In the genomic region with DNA sequence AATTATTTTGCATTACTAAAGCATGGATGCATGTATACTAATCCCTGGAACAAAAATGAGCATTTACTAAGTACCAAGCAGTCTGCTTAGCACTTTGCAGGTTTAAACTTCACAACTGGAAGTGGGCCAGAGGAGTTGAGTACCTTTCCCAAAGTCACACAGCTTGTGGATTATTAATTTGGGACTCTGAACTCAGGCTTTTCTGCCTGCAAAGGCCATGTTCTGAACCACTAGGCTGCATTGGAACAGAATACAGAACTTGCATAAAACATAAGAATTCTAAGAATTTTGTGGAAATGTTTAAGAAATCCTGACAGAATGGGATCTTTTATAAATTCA, we compare ENCODE assay signal across 19 cellular contexts.
DNase-seq lines count a peak whose midpoint lies in the region; ATAC-seq and TF ChIP-seq lines count a peak whose summit lies in the region.
"Had no signal": no experiment of that assay in that cellular context is flagged by ENCODE, and none has a peak within 500 bp of the region (broad histone marks: within the 10 kb centered on the region; RNA-seq: fewer than 3 reads in every experiment).

No MANE protein-coding gene starts in this region.

- no peaks in the 10 kb centered on the region for H3K9me3 ChIP-seq in Loucy (ENCODE audit: insufficient read depth, low read depth, low read length)
- no peaks in the 10 kb centered on the region for H3K9me3 ChIP-seq in thyroid gland
- H3K9me3 ChIP-seq: ascending aorta had no signal

- H3K27me3 Mint-ChIP-seq in activated CD4-positive, alpha-beta T cell treated with anti-CD3 and anti-CD28 coated beads, Interleukin-2, amount 10 ng/mL, durations not matched to agents 7 days and 5 days, result no peaks in the 10 kb centered on the region
- H3K27me3 Mint-ChIP-seq in activated naive CD8-positive, alpha-beta T cell treated with anti-CD3 and anti-CD28 coated beads for 36 hours, result no peaks in the 10 kb centered on the region
- H3K27me3 Mint-ChIP-seq in natural killer cell treated with Interleukin-12 subunit alpha and Interleukin-12 subunit beta and Interleukin-15 and Interleukin-18, amount 100 ng/mL, for 72 hours, result no peaks in the 10 kb centered on the region

- intact Hi-C loops in thyroid gland (cut with DNase I), result no loop called here

- no peak for TF ChIP-seq POLR2A in thyroid gland (IDR thresholded peaks at IDR 0.05)

- H3K9me3 Mint-ChIP-seq in activated CD4-positive, alpha-beta T cell treated with anti-CD3 and anti-CD28 coated beads, Interleukin-2, amount 10 ng/mL, durations not matched to agents 7 days and 5 days, result no peaks in the 10 kb centered on the region
- H3K9me3 Mint-ChIP-seq in activated naive CD8-positive, alpha-beta T cell treated with anti-CD3 and anti-CD28 coated beads for 36 hours, result no peaks in the 10 kb centered on the region
- H3K9me3 Mint-ChIP-seq in natural killer cell treated with Interleukin-12 subunit alpha and Interleukin-12 subunit beta and Interleukin-15 and Interleukin-18, amount 100 ng/mL, for 72 hours, result no peaks in the 10 kb centered on the region
- H3K9me3 Mint-ChIP-seq: endodermal cell, HFFc6 had no signal

- POLR2A ChIA-PET in activated CD4-positive, alpha-beta T cell treated with anti-CD3 and anti-CD28 coated beads, Interleukin-2, amount 10 ng/mL, durations not matched to agents 7 days and 5 days (lab: Charles Lee), result no interaction called here

- no peak for ATAC-seq in natural killer cell treated with Interleukin-12 subunit alpha and Interleukin-12 subunit beta and Interleukin-15 and Interleukin-18, amount 100 ng/mL, for 72 hours
- ATAC-seq in HG02840 (IDR thresholded peaks at IDR 0.05; ENCODE audit: low FRiP score, unreplicated experiment) (no peak), GM18502 (IDR thresholded peaks at IDR 0.05; ENCODE audit: poor library complexity, unreplicated experiment) (no peak)

- DNase-seq in activated CD4-positive, alpha-beta T cell treated with anti-CD3 and anti-CD28 coated beads, Interleukin-2, amount 10 ng/mL, durations not matched to agents 7 days and 5 days, result no peak
- DNase-seq in activated CD4-positive, alpha-beta T cell treated with anti-CD3 and anti-CD28 coated beads for 48 hours, result no peak
- DNase-seq in activated naive CD8-positive, alpha-beta T cell treated with anti-CD3 and anti-CD28 coated beads for 36 hours, result no peak
- no peak for DNase-seq in natural killer cell treated with Interleukin-12 subunit alpha and Interleukin-12 subunit beta and Interleukin-15 and Interleukin-18, amount 100 ng/mL, for 72 hours (ENCODE audit: low spot score)
- DNase-seq in thyroid gland, result no peak
- DNase-seq: activated CD4-positive, CD25-positive, alpha-beta regulatory T cell treated with anti-CD3 and anti-CD28 coated beads, Interleukin-2, amount 50 U/mL, for 72 hours; DND-41; endodermal cell; Kasumi-1; NCI-H1105; NCI-H524 treated with DMSO at 0.1 percent for 48 hours; SHP77; T1000 had no signal

- H3K9me2 ChIP-seq in Loucy (replicated peaks; ENCODE audit: low read depth, low read length), result no peaks in the 10 kb centered on the region

- no peak overlapping the region for H3K9ac ChIP-seq in Loucy (ENCODE audit: low read depth, low read length, poor library complexity, severe bottlenecking)
- H3K9ac ChIP-seq: parathyroid adenoma had no signal

- H3F3A ChIP-seq in Loucy (ENCODE audit: low read depth), result peaks cover 27% of the 10 kb centered on the region

- no peak overlapping the region for H3K27ac ChIP-seq in thyroid gland
- H3K27ac ChIP-seq: ascending aorta, parathyroid adenoma had no signal

- H3K79me2 ChIP-seq in Loucy (ENCODE audit: insufficient read depth, low read length), result peaks cover 56% of the 10 kb centered on the region
- H3K79me2 ChIP-seq: parathyroid adenoma had no signal

- no peak overlapping the region for H2AFZ ChIP-seq in Loucy (ENCODE audit: low read length)
- H2AFZ ChIP-seq: parathyroid adenoma had no signal

- H3K27me3 ChIP-seq in Loucy (ENCODE audit: insufficient read depth, low read length, poor library complexity, severe bottlenecking) (no peaks in the 10 kb centered on the region), thyroid gland (no peaks in the 10 kb centered on the region)
- H3K27me3 ChIP-seq: ascending aorta had no signal

- H3K4me2 ChIP-seq in Loucy (ENCODE audit: low read depth, low read length, poor library complexity, severe bottlenecking), result peak overlapping the region; percentile 88

- CTCF ChIA-PET in activated CD4-positive, alpha-beta T cell treated with anti-CD3 and anti-CD28 coated beads, Interleukin-2, amount 10 ng/mL, durations not matched to agents 7 days and 5 days (lab: Charles Lee), result interaction anchor here (0.6 to 2.5 kb wide), 5 partner anchors 11 to 186 kb away, joined by 3 to 7 read pairs (median 5); partner anchors contain the start of genes AMIGO2 and PCED1B

- H3K4me1 ChIP-seq in Loucy (ENCODE audit: insufficient read depth, low read length, poor library complexity, severe bottlenecking) (peaks cover 79% of the 10 kb centered on the region), thyroid gland (no peaks in the 10 kb centered on the region)
- H3K4me1 ChIP-seq: ascending aorta, parathyroid adenoma had no signal

- no peak for TF ChIP-seq CTCF in Loucy (conservative IDR thresholded peaks at IDR 0.05; ENCODE audit: low read length)
- TF ChIP-seq CTCF in thyroid gland (IDR thresholded peaks at IDR 0.05), result no peak

- H3K36me3 Mint-ChIP-seq in activated CD4-positive, alpha-beta T cell treated with anti-CD3 and anti-CD28 coated beads, Interleukin-2, amount 10 ng/mL, durations not matched to agents 7 days and 5 days (ENCODE audit: low read depth), result peaks cover 75% of the 10 kb centered on the region
- H3K36me3 Mint-ChIP-seq in activated naive CD8-positive, alpha-beta T cell treated with anti-CD3 and anti-CD28 coated beads for 36 hours, result peaks cover 86% of the 10 kb centered on the region
- H3K36me3 Mint-ChIP-seq in natural killer cell treated with Interleukin-12 subunit alpha and Interleukin-12 subunit beta and Interleukin-15 and Interleukin-18, amount 100 ng/mL, for 72 hours, result peaks cover 20% of the 10 kb centered on the region

- peaks cover 52% of the 10 kb centered on the region for H3K4me1 Mint-ChIP-seq in activated CD4-positive, alpha-beta T cell treated with anti-CD3 and anti-CD28 coated beads, Interleukin-2, amount 10 ng/mL, durations not matched to agents 7 days and 5 days
- H3K4me1 Mint-ChIP-seq in activated naive CD8-positive, alpha-beta T cell treated with anti-CD3 and anti-CD28 coated beads for 36 hours, result peaks cover 53% of the 10 kb centered on the region
- H3K4me1 Mint-ChIP-seq in natural killer cell treated with Interleukin-12 subunit alpha and Interleukin-12 subunit beta and Interleukin-15 and Interleukin-18, amount 100 ng/mL, for 72 hours (ENCODE audit: low read depth in 2 of 2), result peaks cover 56 to 75% of the 10 kb centered on the region in 2 donors

- no peaks in the 10 kb centered on the region for H4K20me1 ChIP-seq in Loucy (ENCODE audit: insufficient read depth, low read length, poor library complexity, severe bottlenecking)

- H3K4me3 ChIP-seq in Loucy (ENCODE audit: low read length, poor library complexity, severe bottlenecking), result peak overlapping the region; percentile 80
- no peak overlapping the region for H3K4me3 ChIP-seq in thyroid gland (replicated peaks in 1 of 3)
- H3K4me3 ChIP-seq: ascending aorta had no signal

- no peaks in the 10 kb centered on the region for H3K36me3 ChIP-seq in Loucy (ENCODE audit: insufficient read depth, low read length)
- no peaks in the 10 kb centered on the region for H3K36me3 ChIP-seq in thyroid gland

- H3K27ac Mint-ChIP-seq in activated CD4-positive, alpha-beta T cell treated with anti-CD3 and anti-CD28 coated beads, Interleukin-2, amount 10 ng/mL, durations not matched to agents 7 days and 5 days, result peak overlapping the region; percentile 94
- H3K27ac Mint-ChIP-seq in activated naive CD8-positive, alpha-beta T cell treated with anti-CD3 and anti-CD28 coated beads for 36 hours, result peak overlapping the region; percentile 100
- H3K27ac Mint-ChIP-seq in natural killer cell treated with Interleukin-12 subunit alpha and Interleukin-12 subunit beta and Interleukin-15 and Interleukin-18, amount 100 ng/mL, for 72 hours, result peak overlapping the region; percentile 96 to 99
- H3K27ac Mint-ChIP-seq: endodermal cell, HFFc6 had no signal

- peak overlapping the region; percentile 86 for H3K4me3 Mint-ChIP-seq in activated CD4-positive, alpha-beta T cell treated with anti-CD3 and anti-CD28 coated beads, Interleukin-2, amount 10 ng/mL, durations not matched to agents 7 days and 5 days
- peak overlapping the region; percentile 100 for H3K4me3 Mint-ChIP-seq in activated naive CD8-positive, alpha-beta T cell treated with anti-CD3 and anti-CD28 coated beads for 36 hours
- peak overlapping the region; percentile 89 for H3K4me3 Mint-ChIP-seq in natural killer cell treated with Interleukin-12 subunit alpha and Interleukin-12 subunit beta and Interleukin-15 and Interleukin-18, amount 100 ng/mL, for 72 hours
- H3K4me3 Mint-ChIP-seq: endodermal cell, HFFc6 had no signal
